Comparison of ENCODE assay signal across 8 cellular contexts in the genomic region with DNA sequence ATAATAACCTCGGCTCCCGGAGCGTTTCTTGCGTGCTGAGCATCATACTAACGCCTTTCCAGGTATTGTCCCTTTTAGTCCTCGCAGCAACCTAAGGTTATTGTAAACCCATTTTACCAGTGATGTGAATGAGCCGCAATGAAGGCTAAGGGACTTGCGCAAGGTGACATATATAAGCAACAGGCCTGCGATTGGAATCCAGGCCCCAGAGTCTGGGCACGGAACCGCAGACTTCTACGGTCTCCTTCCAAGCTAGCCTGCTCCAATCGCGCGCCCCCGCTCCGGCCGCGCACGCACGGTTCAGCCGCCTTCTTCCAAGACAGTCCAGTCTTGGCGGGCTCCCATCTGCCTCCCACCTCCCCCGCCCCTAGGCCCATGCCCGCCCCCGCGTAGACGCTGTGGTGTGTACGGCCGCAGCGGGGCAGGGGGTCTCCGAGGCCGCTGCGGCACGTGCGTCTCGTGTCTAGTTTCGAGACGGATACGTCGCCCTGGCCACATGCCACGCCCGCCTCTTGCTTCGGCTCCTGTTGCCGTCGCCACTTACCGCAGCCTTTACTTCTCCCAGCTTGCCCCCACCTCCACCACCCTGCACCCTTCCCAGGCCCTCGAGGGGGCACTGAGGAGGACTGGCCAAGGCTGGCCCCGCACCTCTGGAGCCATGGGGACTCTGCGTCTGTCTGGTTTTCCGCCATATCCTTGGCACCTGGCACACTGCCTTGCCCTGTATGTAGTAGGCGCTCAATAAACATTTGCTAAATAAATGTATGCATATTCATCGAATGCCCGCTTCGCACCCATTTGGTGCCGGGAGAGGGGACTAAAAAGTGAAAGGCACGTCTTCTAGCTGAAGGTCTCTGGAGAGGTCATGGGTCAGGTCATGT. TPM values are rescaled to one million over a fixed set of nuclear protein-coding genes. Genes with fewer than 3 reads are reported as not detected.
A peak's percentile ranks its signal among the peaks of the same experiment; 100 is the strongest.
DNase-seq lines count a peak whose midpoint lies in the region; ATAC-seq and TF ChIP-seq lines count a peak whose summit lies in the region.

No MANE protein-coding gene starts in this region.

- peak overlapping the region; percentile 87 for H3K18ac ChIP-seq in neuronal stem cell (ENCODE audit: low read length)

- peak overlapping the region; percentile 90 for H3K4me3 Mint-ChIP-seq in Calu3 (ENCODE audit: low read depth, unreplicated experiment)

- intact Hi-C loops in Calu3 (cut with micrococcal nuclease; ENCODE audit: unreplicated experiment): no loop called here

- peak overlapping the region; percentile 100 for H3K4me2 ChIP-seq in neuronal stem cell (ENCODE audit: insufficient read depth, low read length, poor library complexity, severe bottlenecking)

- TF ChIP-seq CTCF in Calu3 (IDR thresholded peaks at IDR 0.05; ENCODE audit: unreplicated experiment): no peak
- no peak for TF ChIP-seq CTCF in fibroblast of villous mesenchyme (IDR thresholded peaks at IDR 0.05; ENCODE audit: insufficient read depth, low read depth, low read length)

- H3K4me1 Mint-ChIP-seq in Calu3 (ENCODE audit: low read depth, unreplicated experiment): peaks cover 24% of the 10 kb centered on the region

- DNase-seq in Calu3 (peak; percentile 17), fibroblast of villous mesenchyme (ENCODE audit: low read depth) (peak; percentile 68), neuronal stem cell (ENCODE audit: low spot score) (no peak), NCI-H446 treated with DMSO at 0.1 percent for 48 hours (lab: John Stamatoyannopoulos, UW) (no peak), cortex of kidney (lab: John Stamatoyannopoulos, UW) (no peak)
- peak; percentile 26 for DNase-seq in activated T-cell treated with anti-CD3 and anti-CD28 coated beads, Interleukin-2, amount 50 U/mL, for 1 hour

- peak overlapping the region; percentile 61 for H3K27ac Mint-ChIP-seq in Calu3 (ENCODE audit: unreplicated experiment)

- ATAC-seq in HG03442 (IDR thresholded peaks at IDR 0.05; ENCODE audit: unreplicated experiment): no peak

- H3K9me3 ChIP-seq in HUES6 (ENCODE audit: control insufficient read depth, insufficient read depth, low read depth, low read length) (no peaks in the 10 kb centered on the region), neuronal stem cell (replicated peaks in 1 of 2; ENCODE audit: control insufficient read depth in 2 of 2, insufficient read depth in 1 of 2, low read depth in 1 of 2, low read length in 2 of 2) (peaks cover 0 to 2% of the 10 kb centered on the region in 2 donors)

- H3K27me3 Mint-ChIP-seq in Calu3 (ENCODE audit: unreplicated experiment): no peaks in the 10 kb centered on the region

- H3K9me3 Mint-ChIP-seq in Calu3 (ENCODE audit: low read depth, unreplicated experiment): no peaks in the 10 kb centered on the region

- peaks cover 33% of the 10 kb centered on the region for H3K36me3 Mint-ChIP-seq in Calu3 (ENCODE audit: insufficient read depth, unreplicated experiment)

- no peak overlapping the region for H3K4ac ChIP-seq in neuronal stem cell (ENCODE audit: low read length)

- H4K91ac ChIP-seq in neuronal stem cell (ENCODE audit: low read depth, low read length, poor library complexity): no peak overlapping the region

- peak overlapping the region; percentile 98 for H2AFZ ChIP-seq in neuronal stem cell (ENCODE audit: low read length)

- no peak overlapping the region for H2BK120ac ChIP-seq in neuronal stem cell (ENCODE audit: low read depth, low read length)

- no peak overlapping the region for H2BK5ac ChIP-seq in neuronal stem cell (ENCODE audit: low read length)

- H3K14ac ChIP-seq in neuronal stem cell (ENCODE audit: low read length): no peak overlapping the region

- peak overlapping the region; percentile 38 for H3K23ac ChIP-seq in neuronal stem cell (ENCODE audit: low read depth, low read length, poor library complexity)

- H3K36me3 ChIP-seq in HUES6 (ENCODE audit: control insufficient read depth, insufficient read depth, low read length): no peaks in the 10 kb centered on the region
- H3K36me3 ChIP-seq in neuronal stem cell (replicated peaks in 1 of 2; ENCODE audit: control insufficient read depth in 2 of 2, insufficient read depth in 2 of 2, low read length in 2 of 2): no peaks in the 10 kb centered on the region

- H3K79me1 ChIP-seq in neuronal stem cell (ENCODE audit: low read depth, low read length): no peaks in the 10 kb centered on the region

- H3K27ac ChIP-seq in HUES6 (ENCODE audit: low read depth, low read length): no peak overlapping the region
- H3K27ac ChIP-seq in neuronal stem cell (replicated peaks; ENCODE audit: low read length): no peak overlapping the region

- H3K4me1 ChIP-seq in HUES6 (ENCODE audit: control insufficient read depth, insufficient read depth, low read length) (peaks cover 24% of the 10 kb centered on the region), neuronal stem cell (ENCODE audit: control insufficient read depth in 2 of 2, insufficient read depth in 1 of 2, low read depth in 1 of 2, low read length in 2 of 2) (peaks cover 7 to 8% of the 10 kb centered on the region in 2 donors)

- H2AK5ac ChIP-seq in neuronal stem cell (ENCODE audit: low read depth, low read length): peak overlapping the region; percentile 94

- H3K27me3 ChIP-seq in HUES6 (ENCODE audit: control insufficient read depth, insufficient read depth, low read length) (peaks cover 55% of the 10 kb centered on the region), neuronal stem cell (ENCODE audit: control insufficient read depth in 3 of 3, insufficient read depth in 3 of 3, low read depth in 1 of 3, low read length in 3 of 3) (peaks cover 2 to 24% (median 20%) of the 10 kb centered on the region in 3 experiments)

- H4K8ac ChIP-seq in neuronal stem cell (ENCODE audit: low read depth, low read length): no peak overlapping the region

- peak overlapping the region; percentile 32 for H2BK15ac ChIP-seq in neuronal stem cell (ENCODE audit: low read length)

- H2BK12ac ChIP-seq in neuronal stem cell (ENCODE audit: low read length): peak overlapping the region; percentile 76

- no TSS peak for BruUV-seq in Calu3 (replicated peaks; lab: Mats Ljungman, UMichigan)

- H3K9ac ChIP-seq in HUES6 (ENCODE audit: low read length) (no peak overlapping the region), neuronal stem cell (ENCODE audit: low read depth, low read length, poor library complexity) (peak overlapping the region; percentile 63)

- H3K4me3 ChIP-seq in HUES6 (ENCODE audit: low read depth, low read length) (peak overlapping the region; percentile 65), fibroblast of villous mesenchyme (ENCODE audit: low read depth, low read length) (peak overlapping the region; percentile 67), neuronal stem cell (ENCODE audit: low read length in 2 of 2) (peak overlapping the region; percentile 60 to 78)

- CTCF ChIA-PET in Calu3 (lab: Charles Lee): no interaction called here

- WGBS in neuronal stem cell (ENCODE audit: extremely low coverage in 2 of 2, insufficient read length in 2 of 2, insufficient replicate concordance in 1 of 2), 2 donors: no CpG with 5 or more reads among the region's 57 CpGs

RNA-seq across cellular contexts. Expression of a gene that starts 0.9 kb away (rescaled TPM):
- total RNA-seq in Calu3 (2022): 8.7 and 9.5 TPM in 2 replicates
- total RNA-seq in fibroblast of villous mesenchyme: 4.2 and 4.7 TPM in 2 replicates
- polyA plus RNA-seq in neuronal stem cell (2013, experiment 1 of 2): 1.3 TPM
- 1.4 TPM for polyA plus RNA-seq in neuronal stem cell (2013, experiment 2 of 2)

Comparison
In these comparisons a context has a peak if more than half of its experiments do, and no peak if none do; other contexts are left out.
1. DNase-seq: peak in Calu3 (single experiment), activated T-cell treated with anti-CD3 and anti-CD28 coated beads, Interleukin-2, amount 50 U/mL, for 1 hour (single experiment) and fibroblast of villous mesenchyme (single experiment); none in neuronal stem cell (single experiment), NCI-H446 treated with DMSO at 0.1 percent for 48 hours (single experiment) and cortex of kidney (single experiment).
2. Peak in every context shown above with its lines, with median percentiles within 50 percentile points of each other: H3K4me3 ChIP-seq.